ENCODE assay signal across 1 cellular context in the genomic region with DNA sequence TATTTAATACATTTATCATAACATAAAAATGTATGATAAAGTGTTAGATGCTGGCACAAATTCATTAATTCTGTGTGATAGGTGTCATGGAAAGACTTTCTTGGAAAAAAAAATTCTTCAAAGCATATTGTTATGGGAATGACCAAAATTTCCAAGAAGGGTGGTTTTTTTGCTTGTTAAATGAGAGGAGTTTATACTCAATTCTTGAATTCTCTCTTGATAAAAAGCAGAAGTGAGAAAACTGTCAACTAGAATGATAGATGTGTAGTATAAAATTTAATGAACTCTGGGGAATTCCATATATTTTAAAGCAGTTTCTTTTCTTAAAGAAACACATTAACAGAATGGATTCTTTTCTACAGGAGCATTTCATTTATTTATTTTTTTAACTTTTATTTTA.
A peak's percentile ranks its signal among the peaks of the same experiment; 100 is the strongest.
TF ChIP-seq lines count a peak whose summit lies in the region.

No MANE protein-coding gene starts in this region.

TF ChIP-seq in GM12878, 131 proteins besides CTCF, POLR2A, EP300 and RAD21 (continued from another document and continues in another):
- no peak for TF ChIP-seq ZBTB11 (CRISPR knock-in tag; IDR thresholded peaks at IDR 0.05)
- 0 out of 2 replicates have a peak, but pooled peaks have one; percentile 27 for TF ChIP-seq MXI1 (IDR thresholded peaks at IDR 0.05; ENCODE audit: low read depth, low read length)
- TF ChIP-seq NR2C2 (IDR thresholded peaks at IDR 0.05; ENCODE audit: borderline replicate concordance, control insufficient read depth, insufficient read length, low read depth), result no peak
- peak; percentile 84; the same call in 1 of the 2 replicates for TF ChIP-seq BCL11A (IDR thresholded peaks at IDR 0.05; ENCODE audit: low read depth, low read length)
- TF ChIP-seq, protein P1, sequence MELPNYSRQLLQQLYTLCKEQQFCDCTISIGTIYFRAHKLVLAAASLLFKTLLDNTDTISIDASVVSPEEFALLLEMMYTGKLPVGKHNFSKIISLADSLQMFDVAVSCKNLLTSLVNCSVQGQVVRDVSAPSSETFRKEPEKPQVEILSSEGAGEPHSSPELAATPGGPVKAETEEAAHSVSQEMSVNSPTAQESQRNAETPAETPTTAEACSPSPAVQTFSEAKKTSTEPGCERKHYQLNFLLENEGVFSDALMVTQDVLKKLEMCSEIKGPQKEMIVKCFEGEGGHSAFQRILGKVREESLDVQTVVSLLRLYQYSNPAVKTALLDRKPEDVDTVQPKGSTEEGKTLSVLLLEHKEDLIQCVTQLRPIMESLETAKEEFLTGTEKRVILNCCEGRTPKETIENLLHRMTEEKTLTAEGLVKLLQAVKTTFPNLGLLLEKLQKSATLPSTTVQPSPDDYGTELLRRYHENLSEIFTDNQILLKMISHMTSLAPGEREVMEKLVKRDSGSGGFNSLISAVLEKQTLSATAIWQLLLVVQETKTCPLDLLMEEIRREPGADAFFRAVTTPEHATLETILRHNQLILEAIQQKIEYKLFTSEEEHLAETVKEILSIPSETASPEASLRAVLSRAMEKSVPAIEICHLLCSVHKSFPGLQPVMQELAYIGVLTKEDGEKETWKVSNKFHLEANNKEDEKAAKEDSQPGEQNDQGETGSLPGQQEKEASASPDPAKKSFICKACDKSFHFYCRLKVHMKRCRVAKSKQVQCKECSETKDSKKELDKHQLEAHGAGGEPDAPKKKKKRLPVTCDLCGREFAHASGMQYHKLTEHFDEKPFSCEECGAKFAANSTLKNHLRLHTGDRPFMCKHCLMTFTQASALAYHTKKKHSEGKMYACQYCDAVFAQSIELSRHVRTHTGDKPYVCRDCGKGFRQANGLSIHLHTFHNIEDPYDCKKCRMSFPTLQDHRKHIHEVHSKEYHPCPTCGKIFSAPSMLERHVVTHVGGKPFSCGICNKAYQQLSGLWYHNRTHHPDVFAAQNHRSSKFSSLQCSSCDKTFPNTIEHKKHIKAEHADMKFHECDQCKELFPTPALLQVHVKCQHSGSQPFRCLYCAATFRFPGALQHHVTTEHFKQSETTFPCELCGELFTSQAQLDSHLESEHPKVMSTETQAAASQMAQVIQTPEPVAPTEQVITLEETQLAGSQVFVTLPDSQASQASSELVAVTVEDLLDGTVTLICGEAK (IDR thresholded peaks at IDR 0.05; ENCODE audit: borderline replicate concordance), result no peak
- TF ChIP-seq EED (IDR thresholded peaks at IDR 0.05; ENCODE audit: low read depth), result no peak
- no peak for TF ChIP-seq CEBPB (IDR thresholded peaks at IDR 0.05; ENCODE audit: borderline replicate concordance in 1 of 2, low read depth in 2 of 2, low read length in 2 of 2)
- no peak for TF ChIP-seq STAT3 (IDR thresholded peaks at IDR 0.05; ENCODE audit: low read depth, low read length)
- TF ChIP-seq ELK1 (IDR thresholded peaks at IDR 0.05; ENCODE audit: low read depth, low read length), result no peak
- peak; percentile 70; the same call in 1 of the 2 replicates for TF ChIP-seq GATAD2B (conservative IDR thresholded peaks at IDR 0.05; ENCODE audit: low read depth)
- no peak for TF ChIP-seq ZSCAN29 (IDR thresholded peaks at IDR 0.05)
- TF ChIP-seq FOXM1 (IDR thresholded peaks at IDR 0.05; ENCODE audit: low read depth, low read length), result peak; percentile 60; the same call in 1 of the 2 replicates
- peak; percentile 83; the same call in 1 of the 2 replicates for TF ChIP-seq ZNF24 (IDR thresholded peaks at IDR 0.05)
- no peak for TF ChIP-seq EZH2 (IDR thresholded peaks at IDR 0.05; ENCODE audit: borderline replicate concordance, control insufficient read depth, low read depth, low read length)
- TF ChIP-seq TAF1 (IDR thresholded peaks at IDR 0.05; ENCODE audit: borderline replicate concordance, low read depth, low read length), result no peak
- no peak for TF ChIP-seq ZZZ3 (IDR thresholded peaks at IDR 0.05; ENCODE audit: control insufficient read depth, insufficient read length, low read depth)
- no peak for TF ChIP-seq FOXK2 (IDR thresholded peaks at IDR 0.05)
- TF ChIP-seq SMAD5 (IDR thresholded peaks at IDR 0.05; ENCODE audit: low read depth), result no peak
- TF ChIP-seq POU2F2 (IDR thresholded peaks at IDR 0.05; ENCODE audit: borderline replicate concordance, low read depth, low read length), result no peak
- peak; percentile 96 for TF ChIP-seq NFIC (IDR thresholded peaks at IDR 0.05; ENCODE audit: low read depth, low read length)
- TF ChIP-seq CREM (IDR thresholded peaks at IDR 0.05; ENCODE audit: low read depth), result peak; percentile 60
- no peak for TF ChIP-seq ZBED1 (IDR thresholded peaks at IDR 0.05; ENCODE audit: borderline replicate concordance)
- TF ChIP-seq, protein P2, sequence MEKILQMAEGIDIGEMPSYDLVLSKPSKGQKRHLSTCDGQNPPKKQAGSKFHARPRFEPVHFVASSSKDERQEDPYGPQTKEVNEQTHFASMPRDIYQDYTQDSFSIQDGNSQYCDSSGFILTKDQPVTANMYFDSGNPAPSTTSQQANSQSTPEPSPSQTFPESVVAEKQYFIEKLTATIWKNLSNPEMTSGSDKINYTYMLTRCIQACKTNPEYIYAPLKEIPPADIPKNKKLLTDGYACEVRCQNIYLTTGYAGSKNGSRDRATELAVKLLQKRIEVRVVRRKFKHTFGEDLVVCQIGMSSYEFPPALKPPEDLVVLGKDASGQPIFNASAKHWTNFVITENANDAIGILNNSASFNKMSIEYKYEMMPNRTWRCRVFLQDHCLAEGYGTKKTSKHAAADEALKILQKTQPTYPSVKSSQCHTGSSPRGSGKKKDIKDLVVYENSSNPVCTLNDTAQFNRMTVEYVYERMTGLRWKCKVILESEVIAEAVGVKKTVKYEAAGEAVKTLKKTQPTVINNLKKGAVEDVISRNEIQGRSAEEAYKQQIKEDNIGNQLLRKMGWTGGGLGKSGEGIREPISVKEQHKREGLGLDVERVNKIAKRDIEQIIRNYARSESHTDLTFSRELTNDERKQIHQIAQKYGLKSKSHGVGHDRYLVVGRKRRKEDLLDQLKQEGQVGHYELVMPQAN (conservative IDR thresholded peaks at IDR 0.05), result no peak
- TF ChIP-seq ZNF274 (IDR thresholded peaks at IDR 0.05; ENCODE audit: insufficient read depth, insufficient read length), result no peak
- TF ChIP-seq CHD2 (IDR thresholded peaks at IDR 0.05; ENCODE audit: borderline replicate concordance, low read depth, low read length), result no peak
- TF ChIP-seq RAD51 (IDR thresholded peaks at IDR 0.05), result no peak
- TF ChIP-seq MYC (IDR thresholded peaks at IDR 0.05; ENCODE audit: insufficient read depth, insufficient read length, insufficient replicate concordance, low read length, severe bottlenecking), result no peak
- TF ChIP-seq, protein P3, sequence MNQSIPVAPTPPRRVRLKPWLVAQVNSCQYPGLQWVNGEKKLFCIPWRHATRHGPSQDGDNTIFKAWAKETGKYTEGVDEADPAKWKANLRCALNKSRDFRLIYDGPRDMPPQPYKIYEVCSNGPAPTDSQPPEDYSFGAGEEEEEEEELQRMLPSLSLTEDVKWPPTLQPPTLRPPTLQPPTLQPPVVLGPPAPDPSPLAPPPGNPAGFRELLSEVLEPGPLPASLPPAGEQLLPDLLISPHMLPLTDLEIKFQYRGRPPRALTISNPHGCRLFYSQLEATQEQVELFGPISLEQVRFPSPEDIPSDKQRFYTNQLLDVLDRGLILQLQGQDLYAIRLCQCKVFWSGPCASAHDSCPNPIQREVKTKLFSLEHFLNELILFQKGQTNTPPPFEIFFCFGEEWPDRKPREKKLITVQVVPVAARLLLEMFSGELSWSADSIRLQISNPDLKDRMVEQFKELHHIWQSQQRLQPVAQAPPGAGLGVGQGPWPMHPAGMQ (IDR thresholded peaks at IDR 0.05; ENCODE audit: borderline replicate concordance), result no peak
- TF ChIP-seq, protein P4, sequence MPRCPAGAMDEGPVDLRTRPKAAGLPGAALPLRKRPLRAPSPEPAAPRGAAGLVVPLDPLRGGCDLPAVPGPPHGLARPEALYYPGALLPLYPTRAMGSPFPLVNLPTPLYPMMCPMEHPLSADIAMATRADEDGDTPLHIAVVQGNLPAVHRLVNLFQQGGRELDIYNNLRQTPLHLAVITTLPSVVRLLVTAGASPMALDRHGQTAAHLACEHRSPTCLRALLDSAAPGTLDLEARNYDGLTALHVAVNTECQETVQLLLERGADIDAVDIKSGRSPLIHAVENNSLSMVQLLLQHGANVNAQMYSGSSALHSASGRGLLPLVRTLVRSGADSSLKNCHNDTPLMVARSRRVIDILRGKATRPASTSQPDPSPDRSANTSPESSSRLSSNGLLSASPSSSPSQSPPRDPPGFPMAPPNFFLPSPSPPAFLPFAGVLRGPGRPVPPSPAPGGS (IDR thresholded peaks at IDR 0.05; ENCODE audit: borderline replicate concordance, insufficient read depth, low read depth, low read length, poor library complexity, severe bottlenecking), result no peak
- no peak for TF ChIP-seq CHD1 (IDR thresholded peaks at IDR 0.05; ENCODE audit: low read depth, low read length)
- no peak for TF ChIP-seq CBX5 (IDR thresholded peaks at IDR 0.05; ENCODE audit: low read depth)
- peak; percentile 96 for TF ChIP-seq IKZF1 (conservative IDR thresholded peaks at IDR 0.05)
- no peak for TF ChIP-seq JUND (IDR thresholded peaks at IDR 0.05; ENCODE audit: low read depth, low read length)
- no peak for TF ChIP-seq ETV6 (conservative IDR thresholded peaks at IDR 0.05 in 1 of 2, IDR thresholded peaks at IDR 0.05 in 1 of 2; ENCODE audit: borderline replicate concordance in 1 of 2, low read depth in 1 of 2)
- TF ChIP-seq REST (IDR thresholded peaks at IDR 0.05; ENCODE audit: low read depth, low read length), result no peak
- TF ChIP-seq BMI1 (IDR thresholded peaks at IDR 0.05; ENCODE audit: borderline replicate concordance), result peak; percentile 86
- no peak for TF ChIP-seq POLR2AphosphoS5 (IDR thresholded peaks at IDR 0.05; ENCODE audit: low read length)
- no peak for TF ChIP-seq BHLHE40 (IDR thresholded peaks at IDR 0.05; ENCODE audit: borderline replicate concordance in 1 of 2, low read depth in 2 of 2, low read length in 1 of 2)
- no peak for TF ChIP-seq RBBP5 (conservative IDR thresholded peaks at IDR 0.05)
- TF ChIP-seq PAX5 (IDR thresholded peaks at IDR 0.05; ENCODE audit: borderline replicate concordance, low read depth, low read length), result no peak
- peak; percentile 50; the same call in 1 of the 2 replicates for TF ChIP-seq NR2F1 (conservative IDR thresholded peaks at IDR 0.05)
- TF ChIP-seq, protein P5, sequence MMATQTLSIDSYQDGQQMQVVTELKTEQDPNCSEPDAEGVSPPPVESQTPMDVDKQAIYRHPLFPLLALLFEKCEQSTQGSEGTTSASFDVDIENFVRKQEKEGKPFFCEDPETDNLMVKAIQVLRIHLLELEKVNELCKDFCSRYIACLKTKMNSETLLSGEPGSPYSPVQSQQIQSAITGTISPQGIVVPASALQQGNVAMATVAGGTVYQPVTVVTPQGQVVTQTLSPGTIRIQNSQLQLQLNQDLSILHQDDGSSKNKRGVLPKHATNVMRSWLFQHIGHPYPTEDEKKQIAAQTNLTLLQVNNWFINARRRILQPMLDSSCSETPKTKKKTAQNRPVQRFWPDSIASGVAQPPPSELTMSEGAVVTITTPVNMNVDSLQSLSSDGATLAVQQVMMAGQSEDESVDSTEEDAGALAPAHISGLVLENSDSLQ (IDR thresholded peaks at IDR 0.05), result peak; percentile 92
